ENCODE assay signal across 8 cellular contexts in the genomic region with DNA sequence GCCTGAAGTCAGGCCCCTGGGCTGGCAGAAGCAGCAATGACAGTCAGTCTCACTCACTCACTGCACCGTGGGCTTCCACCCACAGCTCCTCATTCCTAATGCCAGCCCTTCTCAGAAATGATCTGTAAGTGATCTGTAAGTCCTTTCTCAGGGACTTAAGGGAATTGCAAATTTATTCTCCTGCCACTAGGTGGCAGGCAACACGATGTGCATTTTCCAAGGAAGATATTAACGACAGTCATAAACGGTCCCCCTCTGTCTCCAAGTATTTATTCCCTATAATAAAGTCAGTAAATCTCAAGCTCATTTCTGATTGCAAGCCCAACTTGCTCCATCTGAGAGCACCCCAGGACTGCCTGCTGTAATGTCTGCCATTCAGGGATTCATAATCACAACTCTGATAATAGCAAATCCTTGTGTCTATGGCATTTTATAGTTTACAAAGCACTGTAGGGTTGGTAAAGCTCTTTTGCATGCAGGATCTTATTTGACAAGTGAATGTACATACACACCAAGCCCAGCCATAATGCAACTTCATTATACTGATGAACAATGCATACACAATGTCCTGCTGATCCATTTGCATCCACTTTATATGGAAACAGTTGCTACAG.
DNase-seq lines count a peak whose midpoint lies in the region; ATAC-seq and TF ChIP-seq lines count a peak whose summit lies in the region.

No MANE protein-coding gene starts in this region.

- DNase-seq in activated CD4-positive, alpha-beta T cell treated with anti-CD3 and anti-CD28 coated beads for 48 hours, result peak; percentile 7
- no peak for DNase-seq in activated CD4-positive, alpha-beta T cell treated with anti-CD3 and anti-CD28 coated beads, Interleukin-2, amount 50 U/mL, for 4 hours
- peak; percentile 25 for DNase-seq in LNCaP clone FGC (ENCODE audit: low read depth)
- peak; percentile 62 for DNase-seq in fibroblast of the aortic adventitia (ENCODE audit: low read depth)
- no peak for DNase-seq in sigmoid colon

- H3K4me3 ChIP-seq in LNCaP clone FGC (ENCODE audit: low read depth, low read length) (no peak overlapping the region), fibroblast of the aortic adventitia (ENCODE audit: low read depth, low read length) (no peak overlapping the region), sigmoid colon (no peak overlapping the region)

- intact Hi-C loops in sigmoid colon (cut with DNase I), result loop anchor here (2.0 to 10.0 kb wide), 2 partner anchors 152 to 362 kb away; no protein-coding TSS in a partner anchor

- peaks cover 0 to under 1% (median 0%) of the 10 kb centered on the region in 3 donors for H3K27me3 ChIP-seq in sigmoid colon

- no peaks in the 10 kb centered on the region for H3K9me3 ChIP-seq in sigmoid colon

- ATAC-seq in SK-N-SH treated with all-trans-retinoic acid at 6 μM for 48 hours, result peak; percentile 63
- no peak for ATAC-seq in GM18517 (IDR thresholded peaks at IDR 0.05; ENCODE audit: unreplicated experiment)
- ATAC-seq in GM21786 (IDR thresholded peaks at IDR 0.05; ENCODE audit: unreplicated experiment), result no peak

- TF ChIP-seq EP300 in sigmoid colon (IDR thresholded peaks at IDR 0.05), result no peak

- H3K36me3 ChIP-seq in sigmoid colon, result no peaks in the 10 kb centered on the region

- TF ChIP-seq POLR2A in sigmoid colon (IDR thresholded peaks at IDR 0.05), result no peak

- H3K27ac ChIP-seq in sigmoid colon, result no peak overlapping the region

- TF ChIP-seq CTCF in LNCaP clone FGC (IDR thresholded peaks at IDR 0.05; ENCODE audit: control insufficient read depth, extremely low read depth, insufficient read depth) (peak; percentile 86), fibroblast of the aortic adventitia (IDR thresholded peaks at IDR 0.05; ENCODE audit: insufficient read depth, low read length) (peak; percentile 75), sigmoid colon (IDR thresholded peaks at IDR 0.05) (peak in 3 of 4 experiments; percentile 40 to 82 (median 54))

- peaks cover 0 to 12% (median 8%) of the 10 kb centered on the region in 4 donors for H3K4me1 ChIP-seq in sigmoid colon

- WGBS in sigmoid colon, 2 donors, result 0 to 2% methylated on average over 4 of the region's 4 CpGs

TF ChIP-seq in SK-N-SH treated with all-trans-retinoic acid at 6 μM for 48 hours, 23 proteins besides CTCF, POLR2A, EP300 and RAD21:
- TF ChIP-seq BACH2 (CRISPR knock-in tag; IDR thresholded peaks at IDR 0.05; ENCODE audit: borderline replicate concordance) (no peak), ZNF8 (CRISPR knock-in tag; IDR thresholded peaks at IDR 0.05) (no peak), PATZ1 (CRISPR knock-in tag; IDR thresholded peaks at IDR 0.05; ENCODE audit: borderline replicate concordance) (no peak), OSR1 (CRISPR knock-in tag; IDR thresholded peaks at IDR 0.05) (no peak), TCF4 (CRISPR knock-in tag; IDR thresholded peaks at IDR 0.05; ENCODE audit: borderline replicate concordance) (no peak), TOX (CRISPR knock-in tag; IDR thresholded peaks at IDR 0.05; ENCODE audit: borderline replicate concordance) (no peak), ISL1 (CRISPR knock-in tag; IDR thresholded peaks at IDR 0.05) (no peak), CSDC2 (CRISPR knock-in tag; IDR thresholded peaks at IDR 0.05) (no peak), ARNTL (CRISPR knock-in tag; IDR thresholded peaks at IDR 0.05; ENCODE audit: borderline replicate concordance, low read depth) (no peak), SNAI2 (CRISPR knock-in tag; IDR thresholded peaks at IDR 0.05) (no peak)
- TF ChIP-seq, protein P1, sequence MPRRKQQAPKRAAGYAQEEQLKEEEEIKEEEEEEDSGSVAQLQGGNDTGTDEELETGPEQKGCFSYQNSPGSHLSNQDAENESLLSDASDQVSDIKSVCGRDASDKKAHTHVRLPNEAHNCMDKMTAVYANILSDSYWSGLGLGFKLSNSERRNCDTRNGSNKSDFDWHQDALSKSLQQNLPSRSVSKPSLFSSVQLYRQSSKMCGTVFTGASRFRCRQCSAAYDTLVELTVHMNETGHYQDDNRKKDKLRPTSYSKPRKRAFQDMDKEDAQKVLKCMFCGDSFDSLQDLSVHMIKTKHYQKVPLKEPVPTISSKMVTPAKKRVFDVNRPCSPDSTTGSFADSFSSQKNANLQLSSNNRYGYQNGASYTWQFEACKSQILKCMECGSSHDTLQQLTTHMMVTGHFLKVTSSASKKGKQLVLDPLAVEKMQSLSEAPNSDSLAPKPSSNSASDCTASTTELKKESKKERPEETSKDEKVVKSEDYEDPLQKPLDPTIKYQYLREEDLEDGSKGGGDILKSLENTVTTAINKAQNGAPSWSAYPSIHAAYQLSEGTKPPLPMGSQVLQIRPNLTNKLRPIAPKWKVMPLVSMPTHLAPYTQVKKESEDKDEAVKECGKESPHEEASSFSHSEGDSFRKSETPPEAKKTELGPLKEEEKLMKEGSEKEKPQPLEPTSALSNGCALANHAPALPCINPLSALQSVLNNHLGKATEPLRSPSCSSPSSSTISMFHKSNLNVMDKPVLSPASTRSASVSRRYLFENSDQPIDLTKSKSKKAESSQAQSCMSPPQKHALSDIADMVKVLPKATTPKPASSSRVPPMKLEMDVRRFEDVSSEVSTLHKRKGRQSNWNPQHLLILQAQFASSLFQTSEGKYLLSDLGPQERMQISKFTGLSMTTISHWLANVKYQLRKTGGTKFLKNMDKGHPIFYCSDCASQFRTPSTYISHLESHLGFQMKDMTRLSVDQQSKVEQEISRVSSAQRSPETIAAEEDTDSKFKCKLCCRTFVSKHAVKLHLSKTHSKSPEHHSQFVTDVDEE (CRISPR knock-in tag; IDR thresholded peaks at IDR 0.05), result no peak

Comparison
In these comparisons a context has a peak if more than half of its experiments do, and no peak if none do; other contexts are left out.
1. DNase-seq: peak in activated CD4-positive, alpha-beta T cell treated with anti-CD3 and anti-CD28 coated beads for 48 hours (single experiment), LNCaP clone FGC (single experiment) and fibroblast of the aortic adventitia (single experiment); none in activated CD4-positive, alpha-beta T cell treated with anti-CD3 and anti-CD28 coated beads, Interleukin-2, amount 50 U/mL, for 4 hours (0 of 2) and sigmoid colon (single experiment).
2. Peak in every context shown above with its lines, with median percentiles within 50 percentile points of each other: CTCF ChIP-seq.